1 cellular context compared by ENCODE assay signal in genomic region chrX:53086464-53086863, GRCh38.
TF ChIP-seq lines count a peak whose summit lies in the region.

No MANE protein-coding gene starts in this region.

TF ChIP-seq in HepG2, 621 proteins besides CTCF, POLR2A, EP300 and RAD21:
- TF ChIP-seq CSRNP1 (CRISPR knock-in tag; IDR thresholded peaks at IDR 0.05) (no peak), TBP (CRISPR knock-in tag; IDR thresholded peaks at IDR 0.05) (no peak), BRCA1 (CRISPR knock-in tag; IDR thresholded peaks at IDR 0.05) (no peak), ZNF639 (CRISPR knock-in tag; conservative IDR thresholded peaks at IDR 0.05) (no peak), ZNF512B (CRISPR knock-in tag; IDR thresholded peaks at IDR 0.05; ENCODE audit: borderline replicate concordance) (no peak), ZNF350 (CRISPR knock-in tag; IDR thresholded peaks at IDR 0.05; ENCODE audit: borderline replicate concordance, low read depth) (no peak), SNRNP70 (IDR thresholded peaks at IDR 0.05; ENCODE audit: low read depth, low read length) (no peak), NRL (CRISPR knock-in tag; IDR thresholded peaks at IDR 0.05; ENCODE audit: borderline replicate concordance) (no peak), AGO1 (IDR thresholded peaks at IDR 0.05; ENCODE audit: low read depth, low read length, poor library complexity, severe bottlenecking) (no peak), KLF9 (CRISPR knock-in tag; IDR thresholded peaks at IDR 0.05; ENCODE audit: low read depth) (no peak), ZNF446 (CRISPR knock-in tag; IDR thresholded peaks at IDR 0.05) (no peak), ZMYM2 (CRISPR knock-in tag; IDR thresholded peaks at IDR 0.05) (no peak), ZSCAN12 (CRISPR knock-in tag; IDR thresholded peaks at IDR 0.05) (no peak), ZNF770 (CRISPR knock-in tag; IDR thresholded peaks at IDR 0.05) (no peak), ZNF879 (CRISPR knock-in tag; IDR thresholded peaks at IDR 0.05) (no peak), ZBTB14 (CRISPR knock-in tag; IDR thresholded peaks at IDR 0.05) (no peak)
